Comparison of ENCODE assay signal across 8 cellular contexts in genomic region chr14:105168979-105169507, GRCh38. TPM values are rescaled to one million over a fixed set of nuclear protein-coding genes. Genes with fewer than 3 reads are reported as not detected.
A peak's percentile ranks its signal among the peaks of the same experiment; 100 is the strongest.
DNase-seq lines count a peak whose midpoint lies in the region; ATAC-seq and TF ChIP-seq lines count a peak whose summit lies in the region.

No MANE protein-coding gene starts in this region.

- no peak for ATAC-seq in RWPE2 (ENCODE audit: low read depth)
- ATAC-seq in GM18502 (IDR thresholded peaks at IDR 0.05; ENCODE audit: poor library complexity, unreplicated experiment) = no peak

- peaks cover 4% of the 10 kb centered on the region; the same call in 1 of the 2 replicates for H3K36me3 ChIP-seq in RWPE2 (ENCODE audit: low read depth)
- no peaks in the 10 kb centered on the region for H3K36me3 ChIP-seq in uterus

- TF ChIP-seq POLR2A in uterus (IDR thresholded peaks at IDR 0.05) = no peak

- H3K27me3 ChIP-seq in RWPE2 (ENCODE audit: insufficient read depth, poor library complexity, severe bottlenecking) (no peaks in the 10 kb centered on the region), uterus (peaks cover 0 to 9% of the 10 kb centered on the region in 2 donors)

- in situ Hi-C loops in T47D (cut with HindIII; ENCODE audit: low pct_unique_long_range_greater_than_20kb, low sequenced_read_pairs) = no loop called here

- H3K4me1 ChIP-seq in RWPE2 (ENCODE audit: insufficient read depth, poor library complexity, severe bottlenecking) = peaks cover 19% of the 10 kb centered on the region
- H3K4me1 ChIP-seq in uterus = peaks cover 0 to 10% of the 10 kb centered on the region in 2 donors

- TF ChIP-seq CTCF in RWPE2 (IDR thresholded peaks at IDR 0.05; ENCODE audit: poor library complexity, severe bottlenecking) (peak; percentile 35), uterus (IDR thresholded peaks at IDR 0.05) (peak in 3 of 4 experiments; percentile 24 to 44 (median 35))

- intact Hi-C loops in uterus (cut with DNase I; ENCODE audit: low total_unique reads) = no loop called here

- DNase-seq in NCI-H2227 (lab: John Stamatoyannopoulos, UW; ENCODE audit: unreplicated experiment) (peak; percentile 63), NCI-H2227 treated with DMSO at 0.1 percent for 48 hours (lab: John Stamatoyannopoulos, UW) (no peak), RWPE2 (ENCODE audit: low spot score) (no peak), T47D (ENCODE audit: low read depth in 1 of 2, low spot score in 1 of 2) (peak; percentile 65 to 74), lung microvascular endothelial cell (ENCODE audit: low read depth in 2 of 2) (peak; percentile 64 to 75), uterus (no peak), SHP77 treated with DMSO at 0.1 percent for 48 hours (lab: John Stamatoyannopoulos, UW) (no peak)

- H3K27ac ChIP-seq in RWPE2 (ENCODE audit: poor library complexity, severe bottlenecking) = no peak overlapping the region
- no peak overlapping the region for H3K27ac ChIP-seq in uterus

- H3K4me3 ChIP-seq in RWPE2 (ENCODE audit: severe bottlenecking) = peak overlapping the region; percentile 33
- no peak overlapping the region for H3K4me3 ChIP-seq in uterus

- no peaks in the 10 kb centered on the region for H3K9me3 ChIP-seq in RWPE2 (ENCODE audit: severe bottlenecking)
- H3K9me3 ChIP-seq in uterus = no peaks in the 10 kb centered on the region

RNA-seq across cellular contexts. Expression of gene JAG2, which starts 0.5 kb away (rescaled TPM):
- total RNA-seq in lung microvascular endothelial cell (39.7 and 51.6 TPM in 2 replicates), uterus (10 to 100 TPM in 2 of 4 donors, 1 to 10 TPM in 2; 7.6 to 27.4 (median 11.9) TPM)

RNA-seq across cellular contexts. Expression of gene NUDT14, which starts 12.1 kb away (rescaled TPM):
- 56.4 and 63.7 TPM in 2 replicates for total RNA-seq in lung microvascular endothelial cell
- 10 to 100 TPM in 3 of 4 donors, not detected in 1; 11.0 to 22.3 (median 13.2) TPM for total RNA-seq in uterus

Comparison
In these comparisons a context has a peak if more than half of its experiments do, and no peak if none do; other contexts are left out.
1. DNase-seq: peak in NCI-H2227 (single experiment), T47D (2 of 2) and lung microvascular endothelial cell (2 of 2); none in NCI-H2227 treated with DMSO at 0.1 percent for 48 hours (single experiment), RWPE2 (single experiment), uterus (0 of 2) and SHP77 treated with DMSO at 0.1 percent for 48 hours (single experiment).